In genomic region chr10:123154092-123154942, GRCh38 we compare ENCODE assay signal across 1 cellular context.
A peak's percentile ranks its signal among the peaks of the same experiment; 100 is the strongest.
TF ChIP-seq lines count a peak whose summit lies in the region.

BUB3 (plus strand) TSS chr10:123154402; CDS start chr10:123154918, 516 bp downstream.

TF ChIP-seq in HepG2, 621 proteins besides CTCF, POLR2A, EP300 and RAD21 (continued from another document and continues in another):
- TF ChIP-seq GPBP1L1 (CRISPR knock-in tag; IDR thresholded peaks at IDR 0.05), result no peak
- TF ChIP-seq NCOR1 (IDR thresholded peaks at IDR 0.05; ENCODE audit: borderline replicate concordance, low read length), result peak; percentile 29; the same call in 1 of the 2 replicates
- TF ChIP-seq BCL6 (CRISPR knock-in tag; IDR thresholded peaks at IDR 0.05), result peak; percentile 64
- TF ChIP-seq FOXO1 (CRISPR knock-in tag; IDR thresholded peaks at IDR 0.05), result 0 out of 2 replicates have a peak, but pooled peaks have one; percentile 16
- TF ChIP-seq JUN (CRISPR knock-in tag; IDR thresholded peaks at IDR 0.05), result peak; percentile 19; the same call in 1 of the 2 replicates
- peak; percentile 76 for TF ChIP-seq TARDBP (CRISPR knock-in tag; IDR thresholded peaks at IDR 0.05)
- peak; percentile 37; the same call in 1 of the 2 replicates for TF ChIP-seq ZBTB40 (IDR thresholded peaks at IDR 0.05)
- no peak for TF ChIP-seq ZBTB40 (CRISPR knock-in tag; IDR thresholded peaks at IDR 0.05)
- TF ChIP-seq HMGXB4 (CRISPR knock-in tag; IDR thresholded peaks at IDR 0.05; ENCODE audit: borderline replicate concordance in 1 of 2, low read depth in 1 of 2), result peak in 1 of 2 experiments; percentile 38; a peak in 3 of 4 replicates
- peak; percentile 80 for TF ChIP-seq SAP130 (CRISPR knock-in tag; IDR thresholded peaks at IDR 0.05; ENCODE audit: low read depth)
- peak; percentile 96 for TF ChIP-seq IRF2 (CRISPR knock-in tag; IDR thresholded peaks at IDR 0.05)
- no peak for TF ChIP-seq ATF5 (CRISPR knock-in tag; IDR thresholded peaks at IDR 0.05; ENCODE audit: low read depth)
- peak; percentile 67; the same call in 1 of the 2 replicates for TF ChIP-seq HOXA3 (CRISPR knock-in tag; IDR thresholded peaks at IDR 0.05)
- TF ChIP-seq ARID2 (CRISPR knock-in tag; IDR thresholded peaks at IDR 0.05; ENCODE audit: borderline replicate concordance), result no peak
- TF ChIP-seq TFDP2 (CRISPR knock-in tag; IDR thresholded peaks at IDR 0.05), result peak; percentile 97
- TF ChIP-seq BHLHE40 (IDR thresholded peaks at IDR 0.05; ENCODE audit: low read length), result peak; percentile 48
- TF ChIP-seq YEATS4 (CRISPR knock-in tag; IDR thresholded peaks at IDR 0.05; ENCODE audit: borderline replicate concordance), result peak; percentile 65; the same call in 1 of the 2 replicates
- no peak for TF ChIP-seq NFRKB (IDR thresholded peaks at IDR 0.05)
- TF ChIP-seq CREB1 (IDR thresholded peaks at IDR 0.05), result peak; percentile 82
- TF ChIP-seq CREB1 (CRISPR knock-in tag; IDR thresholded peaks at IDR 0.05), result peak; percentile 89
- no peak for TF ChIP-seq ZNF451 (CRISPR knock-in tag; IDR thresholded peaks at IDR 0.05)
- TF ChIP-seq YEATS2 (CRISPR knock-in tag; IDR thresholded peaks at IDR 0.05; ENCODE audit: borderline replicate concordance), result peak; percentile 88
- 0 out of 2 replicates have a peak, but pooled peaks have one; percentile 44 for TF ChIP-seq RFXAP (CRISPR knock-in tag; IDR thresholded peaks at IDR 0.05; ENCODE audit: borderline replicate concordance)
- TF ChIP-seq ZNF276 (CRISPR knock-in tag; IDR thresholded peaks at IDR 0.05; ENCODE audit: low read depth), result peak; percentile 58; the same call in 1 of the 2 replicates
- no peak for TF ChIP-seq ZBTB26 (CRISPR knock-in tag; IDR thresholded peaks at IDR 0.05; ENCODE audit: borderline replicate concordance)
- peak; percentile 89 for TF ChIP-seq ZNF619 (CRISPR knock-in tag; IDR thresholded peaks at IDR 0.05)
- TF ChIP-seq ATF3 (CRISPR knock-in tag; IDR thresholded peaks at IDR 0.05), result no peak
- TF ChIP-seq SALL1 (CRISPR knock-in tag; IDR thresholded peaks at IDR 0.05), result peak; percentile 63
- no peak for TF ChIP-seq PAX8 (CRISPR knock-in tag; IDR thresholded peaks at IDR 0.05; ENCODE audit: borderline replicate concordance)
- TF ChIP-seq ASH2L (IDR thresholded peaks at IDR 0.05; ENCODE audit: insufficient read length, low read depth, low read length), result peak; percentile 87
- no peak for TF ChIP-seq ZSCAN9 (CRISPR knock-in tag; IDR thresholded peaks at IDR 0.05; ENCODE audit: borderline replicate concordance)
- peak; percentile 99 for TF ChIP-seq NR2C2 (CRISPR knock-in tag; IDR thresholded peaks at IDR 0.05; ENCODE audit: borderline replicate concordance)
- TF ChIP-seq MBNL3 (CRISPR knock-in tag; conservative IDR thresholded peaks at IDR 0.05), result no peak
- TF ChIP-seq TBX3 (IDR thresholded peaks at IDR 0.05; ENCODE audit: borderline replicate concordance), result peak; percentile 46; the same call in 1 of the 2 replicates
- TF ChIP-seq ZSCAN30 (CRISPR knock-in tag; IDR thresholded peaks at IDR 0.05), result 0 out of 2 replicates have a peak, but pooled peaks have one; percentile 53
- peak; percentile 41 for TF ChIP-seq RBM39 (IDR thresholded peaks at IDR 0.05; ENCODE audit: low read depth, low read length, poor library complexity, severe bottlenecking)
- no peak for TF ChIP-seq ZNF589 (CRISPR knock-in tag; conservative IDR thresholded peaks at IDR 0.05)
- TF ChIP-seq TAF15 (IDR thresholded peaks at IDR 0.05; ENCODE audit: low read depth, low read length, poor library complexity, severe bottlenecking), result peak; percentile 27
- TF ChIP-seq ZNF513 (CRISPR knock-in tag; conservative IDR thresholded peaks at IDR 0.05), result 0 out of 2 replicates have a peak, but pooled peaks have one; percentile 45
- peak; percentile 89 for TF ChIP-seq TFE3 (CRISPR knock-in tag; IDR thresholded peaks at IDR 0.05)
